In genomic region chr17:80649200-80649644, GRCh38 we compare ENCODE assay signal across 11 cellular contexts.
DNase-seq lines count a peak whose midpoint lies in the region; ATAC-seq, FAIRE-seq and TF ChIP-seq lines count a peak whose summit lies in the region.
"Had no signal": no experiment of that assay in that cellular context is flagged by ENCODE, and none has a peak within 500 bp of the region (broad histone marks: within the 10 kb centered on the region; RNA-seq: fewer than 3 reads in every experiment).

No MANE protein-coding gene starts in this region.

- H3K36me3 ChIP-seq in HepG2 (replicated peaks in 1 of 2; ENCODE audit: control insufficient read depth in 1 of 2, insufficient read depth in 2 of 2, low read length in 2 of 2), result peaks cover 5 to 19% of the 10 kb centered on the region in 2 experiments; a peak in 4 of 5 replicates
- no peaks in the 10 kb centered on the region for H3K36me3 ChIP-seq in right lobe of liver
- H3K36me3 ChIP-seq: cardiac muscle cell had no signal

- TF ChIP-seq POLR2A in HepG2 (IDR thresholded peaks at IDR 0.05; ENCODE audit: insufficient read depth in 1 of 2, low read depth in 2 of 2, low read length in 2 of 2) (no peak), right lobe of liver (IDR thresholded peaks at IDR 0.05) (no peak)

- in situ Hi-C loops in HepG2 (cut with HindIII; ENCODE audit: extremely low pct_ligation_motif_present, low pct_unique_long_range_greater_than_20kb), result no loop called here

- H3K4me3 Mint-ChIP-seq in activated T-cell treated with anti-CD3 and anti-CD28 coated beads, Interleukin-2, amount 50 U/mL, for 72 hours, result peak overlapping the region; percentile 66 to 67
- H3K4me3 Mint-ChIP-seq in stimulated activated naive CD8-positive, alpha-beta T cell treated with anti-CD3 and anti-CD28 coated beads, Interleukin-15, amount 100 ng/mL, for 72 hours, result peak overlapping the region; percentile 59
- H3K4me3 Mint-ChIP-seq: CD14-positive monocyte had no signal

- H3K27ac Mint-ChIP-seq in activated T-cell treated with anti-CD3 and anti-CD28 coated beads, Interleukin-2, amount 50 U/mL, for 72 hours, result peak overlapping the region; percentile 88
- peak overlapping the region; percentile 77 to 91 for H3K27ac Mint-ChIP-seq in stimulated activated naive CD8-positive, alpha-beta T cell treated with anti-CD3 and anti-CD28 coated beads, Interleukin-15, amount 100 ng/mL, for 72 hours

- POLR2A ChIA-PET in HepG2 (lab: Yijun Ruan, JAX), result interaction anchor here (1.9 to 2.9 kb wide), 2 partner anchors 20 to 195 kb away, joined by 5 to 22 read pairs; no protein-coding TSS in a partner anchor

- no peaks in the 10 kb centered on the region for H3K27me3 ChIP-seq in HepG2 (ENCODE audit: control insufficient read depth in 1 of 2, insufficient read depth in 2 of 2, low read length in 2 of 2)
- no peaks in the 10 kb centered on the region for H3K27me3 ChIP-seq in right lobe of liver
- H3K27me3 ChIP-seq: cardiac muscle cell, testis had no signal

- 97% methylated on average over 10 of the region's 10 CpGs for WGBS in HepG2 (ENCODE audit: low lambda C conversion rate)
- 88% methylated on average over 10 of the region's 10 CpGs for WGBS in right lobe of liver (ENCODE audit: insufficient coverage, low coverage, low lambda C conversion rate, missing lambda C conversion rate)

- H3K4me3 ChIP-seq in HepG2 (replicated peaks in 1 of 3; ENCODE audit: insufficient read depth in 1 of 3, low read depth in 2 of 3, low read length in 3 of 3) (no peak overlapping the region), right lobe of liver (no peak overlapping the region)
- H3K4me3 ChIP-seq: cardiac muscle cell, testis had no signal

- no peak for ATAC-seq in HepG2
- no peak for ATAC-seq in right lobe of liver
- ATAC-seq in activated T-cell treated with anti-CD3 and anti-CD28 coated beads, Interleukin-2, amount 50 U/mL, for 72 hours (replicated peaks in 1 of 2), result peak; percentile 36 to 38
- peak; percentile 58 for ATAC-seq in stimulated activated naive CD8-positive, alpha-beta T cell treated with anti-CD3 and anti-CD28 coated beads, Interleukin-15, amount 100 ng/mL, for 72 hours

- H3K9ac ChIP-seq in HepG2 (ENCODE audit: insufficient read depth, low read depth, low read length), result no peak overlapping the region

- H3K9me3 ChIP-seq in HepG2 (ENCODE audit: low read length), result no peaks in the 10 kb centered on the region
- no peaks in the 10 kb centered on the region for H3K9me3 ChIP-seq in right lobe of liver
- H3K9me3 ChIP-seq: testis had no signal

- H3K36me3 Mint-ChIP-seq in activated T-cell treated with anti-CD3 and anti-CD28 coated beads, Interleukin-2, amount 50 U/mL, for 72 hours (ENCODE audit: insufficient read depth in 2 of 2), result peaks cover 10 to 12% of the 10 kb centered on the region in 2 donors

- TF ChIP-seq CTCF in HepG2 (CRISPR knock-in tag; IDR thresholded peaks at IDR 0.05) (no peak), right lobe of liver (IDR thresholded peaks at IDR 0.05) (no peak)

- no TSS peak for BruUV-seq in HepG2 (replicated peaks; lab: Mats Ljungman, UMichigan)

- CTCF ChIA-PET in HepG2 (lab: Yijun Ruan, JAX; ENCODE audit: low intra/inter-chr PET ratio, low total read pairs), result interaction anchor here (1.6 to 2.6 kb wide), 3 partner anchors 43 to 222 kb away, joined by 3 to 37 read pairs (median 7); no protein-coding TSS in a partner anchor

- no peak for TF ChIP-seq RAD21 in HepG2 (CRISPR knock-in tag; IDR thresholded peaks at IDR 0.05)

- no peak for DNase-seq in HepG2 (ENCODE audit: low spot score)
- no peak for DNase-seq in right lobe of liver
- DNase-seq in activated T-cell treated with anti-CD3 and anti-CD28 coated beads, Interleukin-2, amount 50 U/mL, for 72 hours, result no peak
- no peak for DNase-seq in epithelial cell of prostate (ENCODE audit: low read depth, low spot score)
- DNase-seq in stimulated activated naive CD8-positive, alpha-beta T cell treated with anti-CD3 and anti-CD28 coated beads, Interleukin-15, amount 100 ng/mL, for 72 hours, result peak; percentile 17 to 29
- DNase-seq in inferior parietal cortex (ENCODE audit: extremely low spot score), result no peak
- DNase-seq in DMS79 treated with DMSO at 0.1 percent for 48 hours (lab: John Stamatoyannopoulos, UW), result no peak
- DNase-seq in effector CD4-positive, alpha-beta T cell, result no peak
- DNase-seq: testis had no signal

- H3K27ac ChIP-seq in HepG2 (ENCODE audit: extremely low read length, insufficient read depth, low read length) (no peak overlapping the region), right lobe of liver (no peak overlapping the region), epithelial cell of prostate (peak overlapping the region; percentile 43)
- H3K27ac ChIP-seq: cardiac muscle cell, testis had no signal

- TF ChIP-seq EP300 in HepG2 (IDR thresholded peaks at IDR 0.05; ENCODE audit: low read depth in 2 of 2, low read length in 2 of 2), result no peak
- no peak for TF ChIP-seq EP300 in HepG2 (CRISPR knock-in tag; IDR thresholded peaks at IDR 0.05; ENCODE audit: borderline replicate concordance)

- FAIRE-seq in HepG2 (lab: Jason Lieb, UNC), result no peak

- peaks cover 2 to 6% of the 10 kb centered on the region in 2 donors for H3K9me3 Mint-ChIP-seq in activated T-cell treated with anti-CD3 and anti-CD28 coated beads, Interleukin-2, amount 50 U/mL, for 72 hours
- H3K9me3 Mint-ChIP-seq in stimulated activated naive CD8-positive, alpha-beta T cell treated with anti-CD3 and anti-CD28 coated beads, Interleukin-15, amount 100 ng/mL, for 72 hours, result peaks cover 6 to 14% of the 10 kb centered on the region in 2 donors

- no peak overlapping the region for H3K4me2 ChIP-seq in HepG2 (ENCODE audit: low read depth, low read length)

- H4K20me1 ChIP-seq in HepG2 (ENCODE audit: insufficient read depth, low read length), result peaks cover 9% of the 10 kb centered on the region; the same call in 1 of the 2 replicates

- no peaks in the 10 kb centered on the region for H3K27me3 Mint-ChIP-seq in activated T-cell treated with anti-CD3 and anti-CD28 coated beads, Interleukin-2, amount 50 U/mL, for 72 hours (ENCODE audit: low read depth)
- no peaks in the 10 kb centered on the region for H3K27me3 Mint-ChIP-seq in stimulated activated naive CD8-positive, alpha-beta T cell treated with anti-CD3 and anti-CD28 coated beads, Interleukin-15, amount 100 ng/mL, for 72 hours

- peaks cover 71% of the 10 kb centered on the region for H3K79me2 ChIP-seq in HepG2 (ENCODE audit: insufficient read depth, low read length)

- intact Hi-C loops in HepG2 (cut with micrococcal nuclease; ENCODE audit: unreplicated experiment) (no loop called here), right lobe of liver (cut with DNase I) (no loop called here)

- H3K4me1 Mint-ChIP-seq in activated T-cell treated with anti-CD3 and anti-CD28 coated beads, Interleukin-2, amount 50 U/mL, for 72 hours (ENCODE audit: low read depth), result peaks cover 69% of the 10 kb centered on the region
- H3K4me1 Mint-ChIP-seq in stimulated activated naive CD8-positive, alpha-beta T cell treated with anti-CD3 and anti-CD28 coated beads, Interleukin-15, amount 100 ng/mL, for 72 hours, result peaks cover 92% of the 10 kb centered on the region

- H2AFZ ChIP-seq in HepG2 (ENCODE audit: low read length), result no peak overlapping the region

- H3K4me1 ChIP-seq in HepG2 (ENCODE audit: insufficient read depth, low read length) (peaks cover 14% of the 10 kb centered on the region), right lobe of liver (no peaks in the 10 kb centered on the region)

TF ChIP-seq in HepG2, 621 proteins besides CTCF, POLR2A, EP300 and RAD21:
- TF ChIP-seq ZBTB21 (CRISPR knock-in tag; IDR thresholded peaks at IDR 0.05) (no peak), NFATC3 (CRISPR knock-in tag; IDR thresholded peaks at IDR 0.05) (0 out of 2 replicates have a peak, but pooled peaks have one; percentile 71), ELF4 (CRISPR knock-in tag; IDR thresholded peaks at IDR 0.05; ENCODE audit: borderline replicate concordance) (no peak)
- TF ChIP-seq, protein P1, sequence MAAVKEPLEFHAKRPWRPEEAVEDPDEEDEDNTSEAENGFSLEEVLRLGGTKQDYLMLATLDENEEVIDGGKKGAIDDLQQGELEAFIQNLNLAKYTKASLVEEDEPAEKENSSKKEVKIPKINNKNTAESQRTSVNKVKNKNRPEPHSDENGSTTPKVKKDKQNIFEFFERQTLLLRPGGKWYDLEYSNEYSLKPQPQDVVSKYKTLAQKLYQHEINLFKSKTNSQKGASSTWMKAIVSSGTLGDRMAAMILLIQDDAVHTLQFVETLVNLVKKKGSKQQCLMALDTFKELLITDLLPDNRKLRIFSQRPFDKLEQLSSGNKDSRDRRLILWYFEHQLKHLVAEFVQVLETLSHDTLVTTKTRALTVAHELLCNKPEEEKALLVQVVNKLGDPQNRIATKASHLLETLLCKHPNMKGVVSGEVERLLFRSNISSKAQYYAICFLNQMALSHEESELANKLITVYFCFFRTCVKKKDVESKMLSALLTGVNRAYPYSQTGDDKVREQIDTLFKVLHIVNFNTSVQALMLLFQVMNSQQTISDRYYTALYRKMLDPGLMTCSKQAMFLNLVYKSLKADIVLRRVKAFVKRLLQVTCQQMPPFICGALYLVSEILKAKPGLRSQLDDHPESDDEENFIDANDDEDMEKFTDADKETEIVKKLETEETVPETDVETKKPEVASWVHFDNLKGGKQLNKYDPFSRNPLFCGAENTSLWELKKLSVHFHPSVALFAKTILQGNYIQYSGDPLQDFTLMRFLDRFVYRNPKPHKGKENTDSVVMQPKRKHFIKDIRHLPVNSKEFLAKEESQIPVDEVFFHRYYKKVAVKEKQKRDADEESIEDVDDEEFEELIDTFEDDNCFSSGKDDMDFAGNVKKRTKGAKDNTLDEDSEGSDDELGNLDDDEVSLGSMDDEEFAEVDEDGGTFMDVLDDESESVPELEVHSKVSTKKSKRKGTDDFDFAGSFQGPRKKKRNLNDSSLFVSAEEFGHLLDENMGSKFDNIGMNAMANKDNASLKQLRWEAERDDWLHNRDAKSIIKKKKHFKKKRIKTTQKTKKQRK (IDR thresholded peaks at IDR 0.05; ENCODE audit: low read length), result no peak

Comparison
In these comparisons a context has a peak if more than half of its experiments do, and no peak if none do; other contexts are left out.
1. ATAC-seq: peak in activated T-cell treated with anti-CD3 and anti-CD28 coated beads, Interleukin-2, amount 50 U/mL, for 72 hours (2 of 2) and stimulated activated naive CD8-positive, alpha-beta T cell treated with anti-CD3 and anti-CD28 coated beads, Interleukin-15, amount 100 ng/mL, for 72 hours (single experiment); none in HepG2 (single experiment) and right lobe of liver (0 of 4).
2. DNase-seq: peak in stimulated activated naive CD8-positive, alpha-beta T cell treated with anti-CD3 and anti-CD28 coated beads, Interleukin-15, amount 100 ng/mL, for 72 hours (2 of 2); none in HepG2 (single experiment), right lobe of liver (0 of 3), activated T-cell treated with anti-CD3 and anti-CD28 coated beads, Interleukin-2, amount 50 U/mL, for 72 hours (0 of 2), epithelial cell of prostate (single experiment), inferior parietal cortex (single experiment), DMS79 treated with DMSO at 0.1 percent for 48 hours (single experiment) and effector CD4-positive, alpha-beta T cell (single experiment).